In the genomic region with DNA sequence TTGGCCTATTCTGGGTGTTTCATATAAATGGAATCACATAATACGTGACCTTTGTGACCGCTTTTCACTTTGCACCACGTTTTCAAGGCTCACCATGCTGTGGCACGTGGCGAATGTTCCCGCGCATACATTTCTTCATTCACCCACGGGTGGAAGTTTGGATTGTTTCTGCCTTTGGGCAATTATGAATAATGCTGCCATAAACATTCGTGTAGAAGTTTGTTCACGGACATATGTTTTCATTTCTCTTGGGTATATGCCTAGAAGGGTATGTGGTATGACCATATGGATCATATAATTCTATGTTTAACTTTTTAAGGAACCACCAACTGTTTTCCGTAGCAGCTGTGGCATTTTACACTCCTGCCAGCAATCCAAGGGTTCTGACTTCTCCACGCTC, we compare ENCODE assay signal across 12 cellular contexts.
"Had no signal": no experiment of that assay in that cellular context is flagged by ENCODE, and none has a peak within 500 bp of the region (broad histone marks: within the 10 kb centered on the region; RNA-seq: fewer than 3 reads in every experiment).

No MANE protein-coding gene starts in this region.

- H3K27ac Mint-ChIP-seq: activated naive CD4-positive, alpha-beta T cell treated with anti-CD3 and anti-CD28 coated beads, Interleukin-2, amount 50 U/mL, for 72 hours had no signal

- ATAC-seq: activated naive CD4-positive, alpha-beta T cell treated with anti-CD3 and anti-CD28 coated beads, Interleukin-2, amount 50 U/mL, for 72 hours; activated T-cell treated with anti-CD3 and anti-CD28 coated beads, Interleukin-2, amount 50 U/mL, for 4 hours had no signal

- H3K36me3 Mint-ChIP-seq: activated naive CD4-positive, alpha-beta T cell treated with anti-CD3 and anti-CD28 coated beads, Interleukin-2, amount 50 U/mL, for 72 hours had no signal

- DNase-seq: activated CD4-positive, alpha-beta T cell treated with anti-CD3 and anti-CD28 coated beads, Interleukin-2, amount 50 U/mL, for 4 hours; activated CD4-positive, CD25-positive, alpha-beta regulatory T cell treated with anti-CD3 and anti-CD28 coated beads, Interleukin-2, amount 50 U/mL, for 72 hours; activated effector memory CD4-positive, alpha-beta T cell treated with anti-CD3 and anti-CD28 coated beads, Interleukin-2, amount 50 U/mL, for 16 hours; activated T-cell treated with anti-CD3 and anti-CD28 coated beads, Interleukin-2, amount 50 U/mL, for 4 hours; dermis blood vessel endothelial cell; foreskin melanocyte; left ventricle myocardium inferior; posterior cingulate gyrus; stimulated activated CD4-positive, alpha-beta T cell treated with anti-CD3 and anti-CD28 coated beads, Interleukin-4, amount 100 ng/mL, for 4 hours had no signal

- H3K4me3 Mint-ChIP-seq: activated T-cell treated with anti-CD3 and anti-CD28 coated beads, Interleukin-2, amount 50 U/mL, for 4 hours; brain; central memory CD8-positive, alpha-beta T cell had no signal

- H3K27me3 Mint-ChIP-seq: brain; central memory CD8-positive, alpha-beta T cell had no signal
